10 cellular contexts compared by ENCODE assay signal in the genomic region with DNA sequence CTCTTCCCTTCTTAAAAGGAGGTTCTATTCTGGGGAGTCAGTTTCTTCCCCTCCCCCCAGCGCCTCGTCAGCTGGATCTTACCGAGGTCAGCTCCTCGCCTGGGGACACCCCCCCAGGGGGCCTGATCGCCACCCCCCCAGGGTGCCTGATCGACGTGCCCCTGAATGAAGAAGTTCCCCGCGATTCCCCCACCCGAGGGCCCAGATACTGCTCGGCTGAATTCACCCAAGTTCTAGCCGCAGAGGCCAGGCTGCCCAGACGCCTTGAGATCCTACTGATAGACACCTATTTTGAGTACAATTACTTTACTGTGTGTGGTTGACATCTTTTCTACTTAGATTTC. TPM values are rescaled to one million over a fixed set of nuclear protein-coding genes. Genes with fewer than 3 reads are reported as not detected.
DNase-seq lines count a peak whose midpoint lies in the region; ATAC-seq and TF ChIP-seq lines count a peak whose summit lies in the region.
"Had no signal": no experiment of that assay in that cellular context is flagged by ENCODE, and none has a peak within 500 bp of the region (broad histone marks: within the 10 kb centered on the region; RNA-seq: fewer than 3 reads in every experiment).

No MANE protein-coding gene starts in this region.

- intact Hi-C loops in activated naive CD4-positive, alpha-beta T cell treated with anti-CD3 and anti-CD28 coated beads for 36 hours (cut with micrococcal nuclease) = no loop called here
- intact Hi-C loops in adrenal gland (cut with DNase I) (no loop called here), lower lobe of right lung (cut with DNase I) (no loop called here)

- ATAC-seq in lower lobe of right lung (no peak), upper lobe of left lung (ENCODE audit: low FRiP score in 2 of 2) (no peak), GM18867 (IDR thresholded peaks at IDR 0.05; ENCODE audit: unreplicated experiment) (no peak), GM21515 (IDR thresholded peaks at IDR 0.05; ENCODE audit: unreplicated experiment) (no peak)

- peaks cover 6% of the 10 kb centered on the region for H3K36me3 Mint-ChIP-seq in activated naive CD4-positive, alpha-beta T cell treated with anti-CD3 and anti-CD28 coated beads for 36 hours (ENCODE audit: low read depth)

- peak overlapping the region; percentile 76 for H3K4me3 Mint-ChIP-seq in activated naive CD4-positive, alpha-beta T cell treated with anti-CD3 and anti-CD28 coated beads for 36 hours

- H3K36me3 ChIP-seq in adrenal gland (replicated peaks in 1 of 2) = no peaks in the 10 kb centered on the region
- H3K36me3 ChIP-seq in lower lobe of right lung = no peaks in the 10 kb centered on the region
- no peaks in the 10 kb centered on the region for H3K36me3 ChIP-seq in upper lobe of left lung

- H3K9me3 Mint-ChIP-seq in activated naive CD4-positive, alpha-beta T cell treated with anti-CD3 and anti-CD28 coated beads for 36 hours = no peaks in the 10 kb centered on the region

- H3K4me1 ChIP-seq in adrenal gland (replicated peaks in 1 of 2) (peaks cover 24 to 47% of the 10 kb centered on the region in 2 donors), lower lobe of right lung (peaks cover 36% of the 10 kb centered on the region), upper lobe of left lung (peaks cover 18 to 35% (median 31%) of the 10 kb centered on the region in 4 donors)

- peaks cover 26% of the 10 kb centered on the region for H3K4me1 Mint-ChIP-seq in activated naive CD4-positive, alpha-beta T cell treated with anti-CD3 and anti-CD28 coated beads for 36 hours (ENCODE audit: low read depth)

- WGBS in adrenal gland, 4 donors = 8 to 20% (median 16%) methylated on average over 7 to 13 of the region's 13 CpGs
- WGBS in upper lobe of left lung, 2 donors = 21 to 28% methylated on average over 6 to 8 of the region's 13 CpGs

- no peak overlapping the region for H3K27ac Mint-ChIP-seq in activated naive CD4-positive, alpha-beta T cell treated with anti-CD3 and anti-CD28 coated beads for 36 hours

- H3K27me3 ChIP-seq in adrenal gland (no peaks in the 10 kb centered on the region), lower lobe of right lung (ENCODE audit: low read depth) (no peaks in the 10 kb centered on the region), upper lobe of left lung (no peaks in the 10 kb centered on the region)

- H3K4me3 ChIP-seq in adrenal gland (peak overlapping the region in 3 of 4 donors; percentile 23 to 76 (median 73)), lower lobe of right lung (peak overlapping the region; percentile 78), upper lobe of left lung (peak overlapping the region; percentile 47 to 93 (median 66))

- H3K27me3 Mint-ChIP-seq in activated naive CD4-positive, alpha-beta T cell treated with anti-CD3 and anti-CD28 coated beads for 36 hours (ENCODE audit: low read depth) = peaks cover 2% of the 10 kb centered on the region

- no peak for TF ChIP-seq EP300 in upper lobe of left lung (IDR thresholded peaks at IDR 0.05)

- TF ChIP-seq POLR2A in adrenal gland (IDR thresholded peaks at IDR 0.05) = no peak
- TF ChIP-seq POLR2A in upper lobe of left lung (IDR thresholded peaks at IDR 0.05) = no peak

- H3K27ac ChIP-seq in adrenal gland (peak overlapping the region in 1 of 5 donors; percentile 94), lower lobe of right lung (no peak overlapping the region), upper lobe of left lung (no peak overlapping the region)

- CTCF ChIA-PET in activated naive CD4-positive, alpha-beta T cell treated with anti-CD3 and anti-CD28 coated beads for 36 hours (lab: Charles Lee) = no interaction called here

- TF ChIP-seq CTCF in adrenal gland (IDR thresholded peaks at IDR 0.05) (no peak), lower lobe of right lung (IDR thresholded peaks at IDR 0.05) (no peak), upper lobe of left lung (IDR thresholded peaks at IDR 0.05) (no peak)

- no peaks in the 10 kb centered on the region for H3K9me3 ChIP-seq in adrenal gland (replicated peaks in 1 of 3)
- H3K9me3 ChIP-seq in lower lobe of right lung = no peaks in the 10 kb centered on the region
- H3K9me3 ChIP-seq in upper lobe of left lung = no peaks in the 10 kb centered on the region

- DNase-seq in activated naive CD4-positive, alpha-beta T cell treated with anti-CD3 and anti-CD28 coated beads for 36 hours = peak; percentile 19
- no peak for DNase-seq in activated naive CD4-positive, alpha-beta T cell treated with anti-CD3 and anti-CD28 coated beads, Interleukin-2, amount 50 U/mL, for 16 hours
- DNase-seq in adrenal gland = peak in 4 of 7 donors; percentile 24 to 44 (median 28)
- no peak for DNase-seq in lower lobe of right lung
- DNase-seq in upper lobe of left lung = no peak
- DNase-seq in HT-29 (ENCODE audit: low spot score) = no peak
- DNase-seq: SHP77 treated with DMSO at 0.1 percent for 48 hours, small intestine had no signal

RNA-seq across cellular contexts. Expression of a gene that starts 1.4 kb away (rescaled TPM):
- 10 to 100 TPM; 15.8 to 18.2 TPM for total RNA-seq in activated naive CD4-positive, alpha-beta T cell treated with anti-CD3 and anti-CD28 coated beads for 36 hours
- total RNA-seq in adrenal gland (10 to 100 TPM; 28.1 to 53.0 (median 40.8) TPM), lower lobe of right lung (32.2 TPM), upper lobe of left lung (10 to 100 TPM; 38.9 to 95.3 (median 43.8) TPM)
- polyA plus RNA-seq in adrenal gland = 10 to 100 TPM; 12.7 to 63.4 (median 44.2) TPM
- 5.2 and 9.5 TPM in 2 replicates for total RNA-seq in HT-29 (2014; rRNA removed; shearing (Covaris generic))

RNA-seq across cellular contexts. Expression of a gene that starts 25.2 kb away (rescaled TPM):
- 1 to 10 TPM; 8.9 to 9.6 TPM for total RNA-seq in activated naive CD4-positive, alpha-beta T cell treated with anti-CD3 and anti-CD28 coated beads for 36 hours
- 10 to 100 TPM; 29.6 to 65.5 (median 41.7) TPM for total RNA-seq in adrenal gland
- polyA plus RNA-seq in adrenal gland = 100 to 1,000 TPM in 2 of 3 donors, 1 to 10 TPM in 1; 5.9 to 143 (median 105) TPM
- total RNA-seq in lower lobe of right lung = 10.1 TPM
- total RNA-seq in upper lobe of left lung = 10 to 100 TPM in 5 of 6 donors, 1 to 10 TPM in 1; 8.6 to 22.4 (median 14.6) TPM
- total RNA-seq in HT-29 (2014; rRNA removed; shearing (Covaris generic)) = 25.2 and 29.1 TPM in 2 replicates

RNA-seq across cellular contexts. Expression of a gene that starts 29.9 kb away (rescaled TPM):
- total RNA-seq in activated naive CD4-positive, alpha-beta T cell treated with anti-CD3 and anti-CD28 coated beads for 36 hours = 10 to 100 TPM; 86.7 to 87.0 TPM
- 100 to 1,000 TPM; 127 to 214 (median 157) TPM for total RNA-seq in adrenal gland
- 100 to 1,000 TPM in 2 of 3 donors, 10 to 100 TPM in 1; 67.8 to 492 (median 347) TPM for polyA plus RNA-seq in adrenal gland
- total RNA-seq in lower lobe of right lung = 42.3 TPM
- 10 to 100 TPM; 22.1 to 57.6 (median 41.8) TPM for total RNA-seq in upper lobe of left lung
- 25.3 and 29.0 TPM in 2 replicates for total RNA-seq in HT-29 (2014; rRNA removed; shearing (Covaris generic))

RNA-seq across cellular contexts. Expression of a gene that starts 45.1 kb away (rescaled TPM):
- total RNA-seq in activated naive CD4-positive, alpha-beta T cell treated with anti-CD3 and anti-CD28 coated beads for 36 hours = 10 to 100 TPM; 19.9 to 20.9 TPM
- total RNA-seq in adrenal gland = 10 to 100 TPM; 31.7 to 66.7 (median 47.5) TPM
- polyA plus RNA-seq in adrenal gland = 10 to 100 TPM; 18.2 to 55.5 (median 39.0) TPM
- total RNA-seq in lower lobe of right lung = 55.8 TPM
- 100 to 1,000 TPM in 3 of 6 donors, 10 to 100 TPM in 3; 27.9 to 150 (median 96.4) TPM for total RNA-seq in upper lobe of left lung
- total RNA-seq in HT-29 (2014; rRNA removed; shearing (Covaris generic)) = 150 and 161 TPM in 2 replicates

RNA-seq across cellular contexts. Expression of a gene that starts 56.5 kb away (rescaled TPM):
- 10 to 100 TPM; 68.3 to 74.0 TPM for total RNA-seq in activated naive CD4-positive, alpha-beta T cell treated with anti-CD3 and anti-CD28 coated beads for 36 hours
- total RNA-seq in adrenal gland = 100 to 1,000 TPM in 3 of 8 donors, 10 to 100 TPM in 5; 65.2 to 132 (median 81.4) TPM
- polyA plus RNA-seq in adrenal gland = 100 to 1,000 TPM in 2 of 3 donors, 10 to 100 TPM in 1; 42.9 to 155 (median 123) TPM
- total RNA-seq in lower lobe of right lung = 43.4 TPM
- total RNA-seq in upper lobe of left lung = 10 to 100 TPM; 48.8 to 83.9 (median 58.4) TPM
- 223 and 226 TPM in 2 replicates for total RNA-seq in HT-29 (2014; rRNA removed; shearing (Covaris generic))

Comparison
In these comparisons a context has a peak if more than half of its experiments do, and no peak if none do; other contexts are left out.
1. DNase-seq: peak in activated naive CD4-positive, alpha-beta T cell treated with anti-CD3 and anti-CD28 coated beads for 36 hours (single experiment) and adrenal gland (4 of 7); none in activated naive CD4-positive, alpha-beta T cell treated with anti-CD3 and anti-CD28 coated beads, Interleukin-2, amount 50 U/mL, for 16 hours (single experiment), lower lobe of right lung (single experiment), upper lobe of left lung (0 of 2) and HT-29 (single experiment).
2. Peak in every context shown above with its lines, with median percentiles within 50 percentile points of each other: H3K4me3 ChIP-seq.